1 cellular context compared by ENCODE assay signal in genomic region chr14:94612580-94613554, GRCh38.
TF ChIP-seq lines count a peak whose summit lies in the region.

No MANE protein-coding gene starts in this region.

TF ChIP-seq in HepG2, 621 proteins besides CTCF, POLR2A, EP300 and RAD21 (continued from another document and continues in another):
- no peak for TF ChIP-seq ZBTB25 (CRISPR knock-in tag; IDR thresholded peaks at IDR 0.05)
- TF ChIP-seq ATF5 (CRISPR knock-in tag; IDR thresholded peaks at IDR 0.05; ENCODE audit: low read depth), result no peak
- TF ChIP-seq ZNF781 (CRISPR knock-in tag; IDR thresholded peaks at IDR 0.05; ENCODE audit: borderline replicate concordance, not compliant biosample characterization), result peak; percentile 30
- TF ChIP-seq FOXA3 (CRISPR knock-in tag; IDR thresholded peaks at IDR 0.05), result no peak
- TF ChIP-seq ATF4 (CRISPR knock-in tag; IDR thresholded peaks at IDR 0.05), result peak; percentile 48 to 91; a peak in 2 of 4 replicates
- no peak for TF ChIP-seq ZNF296 (CRISPR knock-in tag; conservative IDR thresholded peaks at IDR 0.05)
- TF ChIP-seq SIN3A (IDR thresholded peaks at IDR 0.05; ENCODE audit: borderline replicate concordance, low read depth, low read length), result 0 out of 2 replicates have a peak, but pooled peaks have one; percentile 23
- no peak for TF ChIP-seq MATR3 (CRISPR knock-in tag; IDR thresholded peaks at IDR 0.05)
- TF ChIP-seq ZNF816 (CRISPR knock-in tag; IDR thresholded peaks at IDR 0.05; ENCODE audit: borderline replicate concordance), result no peak
- 0 out of 2 replicates have a peak, but pooled peaks have one; percentile 44 for TF ChIP-seq ZNF33B (CRISPR knock-in tag; IDR thresholded peaks at IDR 0.05)
- TF ChIP-seq SNAI1 (CRISPR knock-in tag; IDR thresholded peaks at IDR 0.05; ENCODE audit: borderline replicate concordance), result no peak
- TF ChIP-seq ZMYM4 (CRISPR knock-in tag; IDR thresholded peaks at IDR 0.05), result no peak
- no peak for TF ChIP-seq ZNF280B (CRISPR knock-in tag; IDR thresholded peaks at IDR 0.05; ENCODE audit: borderline replicate concordance)
- no peak for TF ChIP-seq DZIP1 (CRISPR knock-in tag; IDR thresholded peaks at IDR 0.05)
- 0 out of 2 replicates have a peak, but pooled peaks have one; percentile 45 for TF ChIP-seq ZFP82 (CRISPR knock-in tag; IDR thresholded peaks at IDR 0.05; ENCODE audit: borderline replicate concordance)
- TF ChIP-seq REPIN1 (CRISPR knock-in tag; IDR thresholded peaks at IDR 0.05; ENCODE audit: borderline replicate concordance, low read depth), result 0 out of 2 replicates have a peak, but pooled peaks have one; percentile 66
- no peak for TF ChIP-seq ZHX2 (IDR thresholded peaks at IDR 0.05; ENCODE audit: low read depth)
- TF ChIP-seq ZHX2 (CRISPR knock-in tag; IDR thresholded peaks at IDR 0.05; ENCODE audit: borderline replicate concordance), result no peak
- TF ChIP-seq MED13 (CRISPR knock-in tag; IDR thresholded peaks at IDR 0.05), result no peak
- TF ChIP-seq HDAC6 (IDR thresholded peaks at IDR 0.05; ENCODE audit: low read depth, low read length), result no peak
- no peak for TF ChIP-seq TBP (CRISPR knock-in tag; IDR thresholded peaks at IDR 0.05)
- no peak for TF ChIP-seq ZNF350 (CRISPR knock-in tag; IDR thresholded peaks at IDR 0.05; ENCODE audit: borderline replicate concordance, low read depth)
- no peak for TF ChIP-seq U2AF2 (IDR thresholded peaks at IDR 0.05; ENCODE audit: low read depth, low read length)
- no peak for TF ChIP-seq HES4 (CRISPR knock-in tag; IDR thresholded peaks at IDR 0.05; ENCODE audit: borderline replicate concordance)
- no peak for TF ChIP-seq MBD4 (IDR thresholded peaks at IDR 0.05; ENCODE audit: borderline replicate concordance, low read length)
- TF ChIP-seq ZNF552 (CRISPR knock-in tag; IDR thresholded peaks at IDR 0.05; ENCODE audit: borderline replicate concordance), result no peak
- TF ChIP-seq MAFF (IDR thresholded peaks at IDR 0.05; ENCODE audit: low read depth, low read length), result no peak
- TF ChIP-seq HMGXB3 (CRISPR knock-in tag; IDR thresholded peaks at IDR 0.05; ENCODE audit: borderline replicate concordance), result no peak
- TF ChIP-seq JUND (CRISPR knock-in tag; IDR thresholded peaks at IDR 0.05), result no peak
- TF ChIP-seq FUBP1 (CRISPR knock-in tag; IDR thresholded peaks at IDR 0.05; ENCODE audit: borderline replicate concordance), result peak; percentile 67; the same call in 1 of the 2 replicates
- TF ChIP-seq ZHX1 (CRISPR knock-in tag; IDR thresholded peaks at IDR 0.05; ENCODE audit: low read depth), result no peak
